ENCODE assay signal across 2 cellular contexts in genomic region chr2:161432107-161432506, GRCh38.
TF ChIP-seq lines count a peak whose summit lies in the region.

No MANE protein-coding gene starts in this region.

TF ChIP-seq in GM12878, 131 proteins besides CTCF, POLR2A, EP300 and RAD21:
- no peak for TF ChIP-seq NFYA (IDR thresholded peaks at IDR 0.05; ENCODE audit: borderline replicate concordance, low read depth, low read length)
- no peak for TF ChIP-seq EGR1 (IDR thresholded peaks at IDR 0.05; ENCODE audit: borderline replicate concordance in 1 of 2, low read depth in 2 of 2, low read length in 2 of 2)
- TF ChIP-seq SREBF1 (IDR thresholded peaks at IDR 0.05; ENCODE audit: low read length) = no peak
- peak; percentile 71 for TF ChIP-seq ZNF24 (IDR thresholded peaks at IDR 0.05)
- TF ChIP-seq SKIL (IDR thresholded peaks at IDR 0.05; ENCODE audit: low read depth, poor library complexity, severe bottlenecking) = no peak

TF ChIP-seq in K562, 482 proteins besides CTCF, POLR2A, EP300 and RAD21:
- TF ChIP-seq PURB (CRISPR knock-in tag; IDR thresholded peaks at IDR 0.05; ENCODE audit: low read depth) (no peak), UBTF (IDR thresholded peaks at IDR 0.05; ENCODE audit: borderline replicate concordance in 1 of 2, low read depth in 2 of 2, low read length in 2 of 2) (no peak), CTBP1 (IDR thresholded peaks at IDR 0.05; ENCODE audit: borderline replicate concordance) (no peak), ZNF24 (IDR thresholded peaks at IDR 0.05) (peak; percentile 62; the same call in 1 of the 2 replicates), SMAD2 (IDR thresholded peaks at IDR 0.05; ENCODE audit: low read depth, low read length) (no peak), ZNF3 (CRISPR knock-in tag; IDR thresholded peaks at IDR 0.05) (no peak)
